In genomic region chr16:19994771-19995170, GRCh38 we compare ENCODE assay signal across 29 cellular contexts.
"Had no signal": no experiment of that assay in that cellular context is flagged by ENCODE, and none has a peak within 500 bp of the region (broad histone marks: within the 10 kb centered on the region; RNA-seq: fewer than 3 reads in every experiment).

No MANE protein-coding gene starts in this region.

- DNase-seq: activated CD4-positive, alpha-beta T cell treated with anti-CD3 and anti-CD28 coated beads, Interleukin-2, amount 50 U/mL, for 1 hour; activated CD8-positive, alpha-beta memory T cell treated with anti-CD3 and anti-CD28 coated beads, Interleukin-2, amount 10 ng/mL, durations not matched to agents 7 days and 5 days; activated CD8-positive, alpha-beta T cell treated with anti-CD3 and anti-CD28 coated beads, Interleukin-2, amount 10 ng/mL, durations not matched to agents 7 days and 5 days; activated naive CD4-positive, alpha-beta T cell; activated T-cell treated with anti-CD3 and anti-CD28 coated beads, Interleukin-2, amount 50 U/mL, for 72 hours; body of pancreas; cerebellar nuclear complex; effector memory CD4-positive, alpha-beta T cell; islet precursor cell; left ventricle myocardium inferior; naive B cell; nephron progenitor cell; nucleus accumbens; pancreas; retina; stimulated activated CD4-positive, alpha-beta T cell treated with anti-CD3 and anti-CD28 coated beads, Interleukin-12 subunit alpha, Interleukin-12 subunit beta, amount 100 ng/mL, for 4 hours; stimulated activated CD4-positive, alpha-beta T cell treated with anti-CD3 and anti-CD28 coated beads, Interleukin-4, amount 100 ng/mL, for 1 hour; stimulated activated naive CD8-positive, alpha-beta T cell treated with anti-CD3 and anti-CD28 coated beads, Interleukin-15, amount 100 ng/mL, for 72 hours; substantia nigra had no signal

- H3K4me3 Mint-ChIP-seq: activated CD8-positive, alpha-beta memory T cell treated with anti-CD3 and anti-CD28 coated beads, Interleukin-2, amount 10 ng/mL, durations not matched to agents 7 days and 5 days; activated CD8-positive, alpha-beta T cell treated with anti-CD3 and anti-CD28 coated beads, Interleukin-2, amount 10 ng/mL, durations not matched to agents 7 days and 5 days; activated T-cell treated with anti-CD3 and anti-CD28 coated beads, Interleukin-2, amount 50 U/mL, for 72 hours; naive B cell; nephron progenitor cell; stimulated activated naive CD8-positive, alpha-beta T cell treated with anti-CD3 and anti-CD28 coated beads, Interleukin-15, amount 100 ng/mL, for 72 hours; type B pancreatic cell; WTC11 had no signal

- H3K27me3 Mint-ChIP-seq: activated CD8-positive, alpha-beta memory T cell treated with anti-CD3 and anti-CD28 coated beads, Interleukin-2, amount 10 ng/mL, durations not matched to agents 7 days and 5 days; stimulated activated naive CD8-positive, alpha-beta T cell treated with anti-CD3 and anti-CD28 coated beads, Interleukin-15, amount 100 ng/mL, for 72 hours had no signal

- ATAC-seq: activated CD8-positive, alpha-beta memory T cell treated with anti-CD3 and anti-CD28 coated beads, Interleukin-2, amount 10 ng/mL, durations not matched to agents 7 days and 5 days; activated CD8-positive, alpha-beta T cell treated with anti-CD3 and anti-CD28 coated beads, Interleukin-2, amount 10 ng/mL, durations not matched to agents 7 days and 5 days; activated naive CD4-positive, alpha-beta T cell treated with anti-CD3 and anti-CD28 coated beads, Interleukin-2, amount 50 U/mL, for 72 hours; activated T-cell treated with anti-CD3 and anti-CD28 coated beads, Interleukin-2, amount 50 U/mL, for 72 hours; body of pancreas; pancreas; sciatic nerve; stimulated activated naive CD8-positive, alpha-beta T cell treated with anti-CD3 and anti-CD28 coated beads, Interleukin-15, amount 100 ng/mL, for 72 hours; WTC11 had no signal

- H3K36me3 ChIP-seq: left ventricle myocardium inferior, pancreas, prostate gland, vagina had no signal

- H3K9me3 ChIP-seq: body of pancreas, left ventricle myocardium inferior, pancreas, prostate gland, vagina had no signal

- H3K4me1 Mint-ChIP-seq: activated CD8-positive, alpha-beta memory T cell treated with anti-CD3 and anti-CD28 coated beads, Interleukin-2, amount 10 ng/mL, durations not matched to agents 7 days and 5 days; naive B cell; stimulated activated naive CD8-positive, alpha-beta T cell treated with anti-CD3 and anti-CD28 coated beads, Interleukin-15, amount 100 ng/mL, for 72 hours had no signal

- H3K9me3 Mint-ChIP-seq: nephron progenitor cell, type B pancreatic cell had no signal

- H3K27ac Mint-ChIP-seq: activated CD8-positive, alpha-beta memory T cell treated with anti-CD3 and anti-CD28 coated beads, Interleukin-2, amount 10 ng/mL, durations not matched to agents 7 days and 5 days; activated CD8-positive, alpha-beta T cell treated with anti-CD3 and anti-CD28 coated beads, Interleukin-2, amount 10 ng/mL, durations not matched to agents 7 days and 5 days; activated naive CD4-positive, alpha-beta T cell treated with anti-CD3 and anti-CD28 coated beads, Interleukin-2, amount 50 U/mL, for 72 hours; activated T-cell treated with anti-CD3 and anti-CD28 coated beads, Interleukin-2, amount 50 U/mL, for 72 hours; nephron progenitor cell; stimulated activated naive CD8-positive, alpha-beta T cell treated with anti-CD3 and anti-CD28 coated beads, Interleukin-15, amount 100 ng/mL, for 72 hours; type B pancreatic cell; WTC11 had no signal

- H3K27ac ChIP-seq: body of pancreas, coronary artery, dorsolateral prefrontal cortex, left ventricle myocardium inferior, pancreas, prostate gland, skin epidermis, vagina had no signal

- H3K4me1 ChIP-seq: body of pancreas, left ventricle myocardium inferior, pancreas, prostate gland, vagina had no signal

- H3K27me3 ChIP-seq: body of pancreas, pancreas, vagina had no signal

- H3K36me3 Mint-ChIP-seq: activated CD8-positive, alpha-beta memory T cell treated with anti-CD3 and anti-CD28 coated beads, Interleukin-2, amount 10 ng/mL, durations not matched to agents 7 days and 5 days; activated naive CD4-positive, alpha-beta T cell treated with anti-CD3 and anti-CD28 coated beads, Interleukin-2, amount 50 U/mL, for 72 hours; naive B cell; type B pancreatic cell; WTC11 had no signal

- H3K4me3 ChIP-seq: body of pancreas, coronary artery, dorsolateral prefrontal cortex, left ventricle myocardium inferior, lung, pancreas, prostate gland, skin epidermis, vagina had no signal
